In genomic region chr9:131530546-131530929, GRCh38 we compare ENCODE assay signal across 8 cellular contexts. TPM values are rescaled to one million over a fixed set of nuclear protein-coding genes. Genes with fewer than 3 reads are reported as not detected.
A peak's percentile ranks its signal among the peaks of the same experiment; 100 is the strongest.
DNase-seq lines count a peak whose midpoint lies in the region; ATAC-seq and TF ChIP-seq lines count a peak whose summit lies in the region.

No MANE protein-coding gene starts in this region.

- no peak for TF ChIP-seq CTCF in LNCaP clone FGC (IDR thresholded peaks at IDR 0.05; ENCODE audit: control insufficient read depth, extremely low read depth, insufficient read depth)

- H3K4me3 ChIP-seq in LNCaP clone FGC (ENCODE audit: low read depth, low read length) = peak overlapping the region; percentile 76
- H3K4me3 ChIP-seq in iPS-15b (ENCODE audit: low read depth, low read length) = peak overlapping the region; percentile 84
- peak overlapping the region; percentile 63 to 99 (median 92) for H3K4me3 ChIP-seq in skin epidermis

- H3K4me1 ChIP-seq in iPS-15b (ENCODE audit: control insufficient read depth, insufficient read depth, low read length) = peaks cover 2% of the 10 kb centered on the region

- H3K9me3 ChIP-seq in iPS-15b (ENCODE audit: control insufficient read depth, insufficient read depth, low read length) = no peaks in the 10 kb centered on the region

- H3K36me3 Mint-ChIP-seq in activated naive CD8-positive, alpha-beta T cell treated with anti-CD3 and anti-CD28 coated beads, Interleukin-2, amount 10 ng/mL, durations not matched to agents 7 days and 5 days = peaks cover 10% of the 10 kb centered on the region

- H3K9me3 Mint-ChIP-seq in activated naive CD8-positive, alpha-beta T cell treated with anti-CD3 and anti-CD28 coated beads, Interleukin-2, amount 10 ng/mL, durations not matched to agents 7 days and 5 days = no peaks in the 10 kb centered on the region

- H3K27ac Mint-ChIP-seq in activated naive CD8-positive, alpha-beta T cell treated with anti-CD3 and anti-CD28 coated beads, Interleukin-2, amount 10 ng/mL, durations not matched to agents 7 days and 5 days = peak overlapping the region; percentile 76

- peak overlapping the region; percentile 77 to 97 (median 89) for H3K27ac ChIP-seq in skin epidermis

- H3K9ac ChIP-seq in iPS-15b (ENCODE audit: low read depth, low read length) = peak overlapping the region; percentile 71

- peaks cover 31% of the 10 kb centered on the region for H3K36me3 ChIP-seq in iPS-15b (ENCODE audit: control insufficient read depth, insufficient read depth, low read length)

- H3K27me3 Mint-ChIP-seq in activated naive CD8-positive, alpha-beta T cell treated with anti-CD3 and anti-CD28 coated beads, Interleukin-2, amount 10 ng/mL, durations not matched to agents 7 days and 5 days = no peaks in the 10 kb centered on the region

- peak; percentile 28 for DNase-seq in SIG-M5 treated with dmso at 0.1 percent for 504 hours (lab: John Stamatoyannopoulos, UW; ENCODE audit: unreplicated experiment)
- DNase-seq in SIG-M5 (lab: John Stamatoyannopoulos, UW) = no peak
- peak; percentile 15 for DNase-seq in LNCaP clone FGC (ENCODE audit: low read depth)
- DNase-seq in activated naive CD8-positive, alpha-beta T cell treated with anti-CD3 and anti-CD28 coated beads, Interleukin-2, amount 10 ng/mL, durations not matched to agents 7 days and 5 days = no peak

- H3K4me3 Mint-ChIP-seq in activated naive CD8-positive, alpha-beta T cell treated with anti-CD3 and anti-CD28 coated beads, Interleukin-2, amount 10 ng/mL, durations not matched to agents 7 days and 5 days = peak overlapping the region; percentile 81

- H3K4me1 Mint-ChIP-seq in activated naive CD8-positive, alpha-beta T cell treated with anti-CD3 and anti-CD28 coated beads, Interleukin-2, amount 10 ng/mL, durations not matched to agents 7 days and 5 days = peaks cover 16% of the 10 kb centered on the region

- ATAC-seq in GM21576 (IDR thresholded peaks at IDR 0.05; ENCODE audit: unreplicated experiment) = peak; percentile 15
- ATAC-seq in activated naive CD8-positive, alpha-beta T cell treated with anti-CD3 and anti-CD28 coated beads, Interleukin-2, amount 10 ng/mL, durations not matched to agents 7 days and 5 days (ENCODE audit: low read depth) = peak; percentile 24
- no peak for ATAC-seq in HG02973 (IDR thresholded peaks at IDR 0.05; ENCODE audit: unreplicated experiment)

- POLR2A ChIA-PET in activated naive CD8-positive, alpha-beta T cell treated with anti-CD3 and anti-CD28 coated beads, Interleukin-2, amount 10 ng/mL, durations not matched to agents 7 days and 5 days (lab: Charles Lee) = interaction anchor here (1.4 kb wide), 1 partner anchor 55 kb away, joined by 6 read pairs; no protein-coding TSS in a partner anchor

- no peaks in the 10 kb centered on the region for H3K27me3 ChIP-seq in iPS-15b (ENCODE audit: control insufficient read depth, insufficient read depth, low read length)

RNA-seq across cellular contexts. Expression of gene UCK1, which starts 0.5 kb away (rescaled TPM):
- total RNA-seq in activated naive CD8-positive, alpha-beta T cell treated with anti-CD3 and anti-CD28 coated beads, Interleukin-2, amount 10 ng/mL, durations not matched to agents 7 days and 5 days = 10 to 100 TPM; 30.6 to 38.8 TPM

RNA-seq across cellular contexts. Expression of gene PRRT1B, which starts 14.8 kb away (rescaled TPM):
- not detected for total RNA-seq in activated naive CD8-positive, alpha-beta T cell treated with anti-CD3 and anti-CD28 coated beads, Interleukin-2, amount 10 ng/mL, durations not matched to agents 7 days and 5 days

RNA-seq across cellular contexts. Expression of gene POMT1, which starts 27.8 kb away (rescaled TPM):
- 10 to 100 TPM; 44.0 to 51.4 TPM for total RNA-seq in activated naive CD8-positive, alpha-beta T cell treated with anti-CD3 and anti-CD28 coated beads, Interleukin-2, amount 10 ng/mL, durations not matched to agents 7 days and 5 days

Comparison
In these comparisons a context has a peak if more than half of its experiments do, and no peak if none do; other contexts are left out.
1. DNase-seq: peak in SIG-M5 treated with dmso at 0.1 percent for 504 hours (single experiment) and LNCaP clone FGC (single experiment); none in SIG-M5 (single experiment) and activated naive CD8-positive, alpha-beta T cell treated with anti-CD3 and anti-CD28 coated beads, Interleukin-2, amount 10 ng/mL, durations not matched to agents 7 days and 5 days (single experiment).
2. Peak in every context shown above with its lines, with median percentiles within 50 percentile points of each other: H3K4me3 ChIP-seq.